8 cellular contexts compared by ENCODE assay signal in the genomic region with DNA sequence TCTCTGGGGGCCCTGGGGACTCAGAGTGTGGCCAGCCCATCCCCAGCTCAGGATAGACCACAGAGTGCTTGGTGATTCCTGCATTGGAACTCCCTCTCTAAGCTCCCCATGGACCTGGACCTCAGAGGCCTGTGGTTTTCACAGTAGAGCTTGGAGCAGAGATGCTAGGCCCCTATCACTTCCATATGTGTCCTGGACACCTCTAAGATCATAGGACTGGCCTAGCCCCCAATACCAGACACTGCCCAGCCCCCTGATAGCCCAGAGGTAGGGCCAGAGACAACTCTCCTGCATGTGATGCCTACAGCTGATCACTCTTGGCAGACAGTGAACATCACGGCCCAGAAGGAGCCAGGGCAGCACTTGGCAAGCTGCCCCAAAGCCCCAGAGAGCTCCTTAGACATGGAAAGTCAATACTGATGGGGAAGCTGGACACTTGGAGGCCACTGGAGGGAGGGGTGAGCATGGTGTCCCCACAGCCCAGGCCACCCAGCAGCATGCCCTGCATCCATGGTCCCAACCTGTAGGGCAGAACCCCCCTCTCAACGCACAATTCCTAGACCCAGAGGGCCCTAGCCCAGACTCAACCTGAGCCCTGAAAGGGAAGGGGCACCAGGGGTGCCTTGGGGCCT. TPM values are rescaled to one million over a fixed set of nuclear protein-coding genes. Genes with fewer than 3 reads are reported as not detected.
"Had no signal": no experiment of that assay in that cellular context is flagged by ENCODE, and none has a peak within 500 bp of the region (broad histone marks: within the 10 kb centered on the region; RNA-seq: fewer than 3 reads in every experiment).

No MANE protein-coding gene starts in this region.

- H3K4me3 Mint-ChIP-seq: H9 had no signal

- FAIRE-seq: H54, HTR-8/SVneo, K562 had no signal

- H3K9me3 Mint-ChIP-seq: H9 had no signal

- DNase-seq: GOT3, H9, HCEC 1CT, IMR-90 had no signal

- H3K4me1 Mint-ChIP-seq: H9 had no signal

- H3K27ac Mint-ChIP-seq: H9 had no signal

- H3K4me3 ChIP-seq: K562 had no signal

RNA-seq across cellular contexts. Expression of a gene that starts 27.1 kb away (rescaled TPM):
- total RNA-seq: H9, HT-29, IMR-90, K562 had no signal
- polyA plus RNA-seq: IMR-90, K562 had no signal

RNA-seq across cellular contexts. Expression of a gene that starts 44.7 kb away (rescaled TPM):
- total RNA-seq: H9, HT-29, IMR-90, K562 had no signal
- polyA plus RNA-seq: IMR-90, K562 had no signal

RNA-seq across cellular contexts. Expression of a gene that starts 52.5 kb away (rescaled TPM):
- total RNA-seq: H9, HT-29, IMR-90, K562 had no signal
- polyA plus RNA-seq: IMR-90, K562 had no signal
